ENCODE assay signal across 10 cellular contexts in genomic region chr20:41956316-41957050, GRCh38.
DNase-seq lines count a peak whose midpoint lies in the region; ATAC-seq, FAIRE-seq and TF ChIP-seq lines count a peak whose summit lies in the region.
"Had no signal": no experiment of that assay in that cellular context is flagged by ENCODE, and none has a peak within 500 bp of the region (broad histone marks: within the 10 kb centered on the region; RNA-seq: fewer than 3 reads in every experiment).

No MANE protein-coding gene starts in this region.

- no peaks in the 10 kb centered on the region for H3K36me3 ChIP-seq in K562 (ENCODE audit: control insufficient read depth, insufficient read depth, low read length)
- H3K36me3 ChIP-seq in parathyroid adenoma (ENCODE audit: control insufficient read depth, insufficient read depth, low read length) = no peaks in the 10 kb centered on the region
- H3K36me3 ChIP-seq: neutrophil had no signal

- no TSS peak for BruUV-seq in K562 (replicated peaks; lab: Mats Ljungman, UMichigan)

- H3K36me3 Mint-ChIP-seq in immature natural killer cell = no peaks in the 10 kb centered on the region

- H3K27me3 ChIP-seq in K562 (ENCODE audit: control insufficient read depth in 2 of 2, insufficient read depth in 2 of 2, low read length in 2 of 2) (no peaks in the 10 kb centered on the region; a peak in 1 of 5 replicates), parathyroid adenoma (ENCODE audit: control insufficient read depth, insufficient read depth, low read length) (no peaks in the 10 kb centered on the region)
- H3K27me3 ChIP-seq: neutrophil had no signal

- no peaks in the 10 kb centered on the region for H3K9me1 ChIP-seq in K562 (ENCODE audit: control insufficient read depth, insufficient read depth, low read length)

- H3K4me3 Mint-ChIP-seq in immature natural killer cell = no peak overlapping the region

- H3K9ac ChIP-seq in K562 (ENCODE audit: insufficient read depth in 1 of 2, low read depth in 2 of 2, low read length in 2 of 2) (no peak overlapping the region), parathyroid adenoma (no peak overlapping the region)

- H3K27me3 Mint-ChIP-seq in immature natural killer cell (ENCODE audit: low read depth in 3 of 3) = peaks cover 0 to 2% (median 1%) of the 10 kb centered on the region in 3 donors

- no peak overlapping the region for H3K27ac Mint-ChIP-seq in immature natural killer cell

- CTCF ChIA-PET in K562 (lab: Yijun Ruan, JAX; ENCODE audit: low intra/inter-chr PET ratio) = no interaction called here

- H3K27ac ChIP-seq in K562 (ENCODE audit: extremely low read depth, low read depth, low read length) (no peak overlapping the region), parathyroid adenoma (no peak overlapping the region)
- H3K27ac ChIP-seq: neutrophil had no signal

- TF ChIP-seq EP300 in K562 (IDR thresholded peaks at IDR 0.05; ENCODE audit: low read length) = no peak

- 0% methylated on average over 6 of the region's 6 CpGs for WGBS in K562 (ENCODE audit: insufficient coverage, low coverage, missing lambda C conversion rate)

- H3K9me3 Mint-ChIP-seq in immature natural killer cell = peaks cover 0 to 3% (median 0%) of the 10 kb centered on the region in 6 donors

- POLR2A ChIA-PET in K562 (lab: Yijun Ruan, JAX) = interaction anchor here (0.6 kb wide), 1 partner anchor 1323 kb away, joined by 3 read pairs; no protein-coding TSS in a partner anchor

- H3K4me2 ChIP-seq in K562 (ENCODE audit: insufficient read depth, low read length) (no peak overlapping the region), parathyroid adenoma (ENCODE audit: low read length) (no peak overlapping the region)

- intact Hi-C loops in K562 (cut with micrococcal nuclease) = loop anchor here (5.0 kb wide), 1 partner anchor 1231 kb away; the partner anchor contains the start of gene PTPRT

- peak; percentile 72 for FAIRE-seq in K562 (lab: Jason Lieb, UNC)
- FAIRE-seq: A204.1 had no signal

- H3K4me3 ChIP-seq in K562 (no peak overlapping the region), parathyroid adenoma (ENCODE audit: low read depth, low read length) (no peak overlapping the region)

- peak; percentile 52 to 78 for TF ChIP-seq RAD21 in K562 (CRISPR knock-in tag; conservative IDR thresholded peaks at IDR 0.05 in 1 of 2, IDR thresholded peaks at IDR 0.05 in 1 of 2)

- in situ Hi-C loops in K562 (cut with MboI) = loop anchor here (10.0 kb wide), 1 partner anchor 1228 kb away; the partner anchor contains the start of gene PTPRT

- TF ChIP-seq POLR2A in K562 (conservative IDR thresholded peaks at IDR 0.05) = no peak

- TF ChIP-seq CTCF in K562 (IDR thresholded peaks at IDR 0.05 in 2 of 3, conservative IDR thresholded peaks at IDR 0.05 in 1 of 3; ENCODE audit: insufficient read depth in 2 of 3, low read depth in 1 of 3, low read length in 3 of 3) = peak; percentile 62 to 80 (median 72)
- peak; percentile 52 for TF ChIP-seq CTCF in parathyroid adenoma (IDR thresholded peaks at IDR 0.05)

- H4K20me1 ChIP-seq in K562 (replicated peaks; ENCODE audit: control insufficient read depth, insufficient read depth, low read length) = 0 out of 2 replicates have a peak, but pooled peaks cover 5% of the 10 kb centered on the region

- H2AFZ ChIP-seq in K562 (ENCODE audit: low read depth, low read length) (no peak overlapping the region), parathyroid adenoma (no peak overlapping the region)

- peak; percentile 89 for ATAC-seq in K562
- no peak for ATAC-seq in HG02610 (IDR thresholded peaks at IDR 0.05; ENCODE audit: unreplicated experiment)
- no peak for ATAC-seq in GM18511 (IDR thresholded peaks at IDR 0.05; ENCODE audit: unreplicated experiment)

- H3K79me2 ChIP-seq in K562 (ENCODE audit: control insufficient read depth, insufficient read depth, low read length) (no peaks in the 10 kb centered on the region), parathyroid adenoma (peaks cover 3% of the 10 kb centered on the region)

- H3K9me3 ChIP-seq in K562 (replicated peaks; ENCODE audit: control insufficient read depth, insufficient read depth, low read depth, low read length) (no peaks in the 10 kb centered on the region), parathyroid adenoma (ENCODE audit: control insufficient read depth, low read length) (no peaks in the 10 kb centered on the region)
- H3K9me3 ChIP-seq: neutrophil had no signal

- no peaks in the 10 kb centered on the region for H3K4me1 ChIP-seq in K562 (replicated peaks in 1 of 2; ENCODE audit: control insufficient read depth in 2 of 2, insufficient read depth in 2 of 2, low read length in 2 of 2)
- H3K4me1 ChIP-seq in parathyroid adenoma = peaks cover 6% of the 10 kb centered on the region

- DNase-seq in DMS53 (lab: John Stamatoyannopoulos, UW) = peak; percentile 46
- DNase-seq in DMS53 treated with DMSO at 0.1 percent for 48 hours (lab: John Stamatoyannopoulos, UW; ENCODE audit: unreplicated experiment) = no peak
- peak; percentile 46 for DNase-seq in NAMALWA (ENCODE audit: low spot score)
- DNase-seq in K562 (ENCODE audit: extremely low read depth in 1 of 4, low spot score in 3 of 4) = peak; percentile 33 to 50 (median 42)
- DNase-seq in immature natural killer cell = no peak

- no peaks in the 10 kb centered on the region for H3K4me1 Mint-ChIP-seq in immature natural killer cell

TF ChIP-seq in K562, 482 proteins besides CTCF, POLR2A, EP300 and RAD21 (continues in another document):
- TF ChIP-seq ILK (tag; IDR thresholded peaks at IDR 0.05; ENCODE audit: borderline replicate concordance, low read depth) = no peak
- TF ChIP-seq SMC3 (conservative IDR thresholded peaks at IDR 0.05; ENCODE audit: insufficient read depth, low read depth, low read length) = peak; percentile 41; the same call in 1 of the 2 replicates
- TF ChIP-seq, protein P1, sequence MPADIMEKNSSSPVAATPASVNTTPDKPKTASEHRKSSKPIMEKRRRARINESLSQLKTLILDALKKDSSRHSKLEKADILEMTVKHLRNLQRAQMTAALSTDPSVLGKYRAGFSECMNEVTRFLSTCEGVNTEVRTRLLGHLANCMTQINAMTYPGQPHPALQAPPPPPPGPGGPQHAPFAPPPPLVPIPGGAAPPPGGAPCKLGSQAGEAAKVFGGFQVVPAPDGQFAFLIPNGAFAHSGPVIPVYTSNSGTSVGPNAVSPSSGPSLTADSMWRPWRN (IDR thresholded peaks at IDR 0.05; ENCODE audit: low read depth) = no peak
- no peak for TF ChIP-seq ZNF23 (CRISPR knock-in tag; IDR thresholded peaks at IDR 0.05)
- TF ChIP-seq IFI16 (CRISPR knock-in tag; IDR thresholded peaks at IDR 0.05) = no peak
- no peak for TF ChIP-seq HMBOX1 (IDR thresholded peaks at IDR 0.05)
- 0 out of 2 replicates have a peak, but pooled peaks have one; percentile 17 for TF ChIP-seq DEAF1 (CRISPR knock-in tag; IDR thresholded peaks at IDR 0.05)
- TF ChIP-seq ZNF717 (CRISPR knock-in tag; IDR thresholded peaks at IDR 0.05) = no peak
- TF ChIP-seq PHF8 (IDR thresholded peaks at IDR 0.05; ENCODE audit: borderline replicate concordance, low read length) = no peak

Comparison
In these comparisons a context has a peak if more than half of its experiments do, and no peak if none do; other contexts are left out.
1. DNase-seq: peak in DMS53 (single experiment), NAMALWA (single experiment) and K562 (4 of 4); none in DMS53 treated with DMSO at 0.1 percent for 48 hours (single experiment) and immature natural killer cell (0 of 3).